28 cellular contexts compared by ENCODE assay signal in the genomic region with DNA sequence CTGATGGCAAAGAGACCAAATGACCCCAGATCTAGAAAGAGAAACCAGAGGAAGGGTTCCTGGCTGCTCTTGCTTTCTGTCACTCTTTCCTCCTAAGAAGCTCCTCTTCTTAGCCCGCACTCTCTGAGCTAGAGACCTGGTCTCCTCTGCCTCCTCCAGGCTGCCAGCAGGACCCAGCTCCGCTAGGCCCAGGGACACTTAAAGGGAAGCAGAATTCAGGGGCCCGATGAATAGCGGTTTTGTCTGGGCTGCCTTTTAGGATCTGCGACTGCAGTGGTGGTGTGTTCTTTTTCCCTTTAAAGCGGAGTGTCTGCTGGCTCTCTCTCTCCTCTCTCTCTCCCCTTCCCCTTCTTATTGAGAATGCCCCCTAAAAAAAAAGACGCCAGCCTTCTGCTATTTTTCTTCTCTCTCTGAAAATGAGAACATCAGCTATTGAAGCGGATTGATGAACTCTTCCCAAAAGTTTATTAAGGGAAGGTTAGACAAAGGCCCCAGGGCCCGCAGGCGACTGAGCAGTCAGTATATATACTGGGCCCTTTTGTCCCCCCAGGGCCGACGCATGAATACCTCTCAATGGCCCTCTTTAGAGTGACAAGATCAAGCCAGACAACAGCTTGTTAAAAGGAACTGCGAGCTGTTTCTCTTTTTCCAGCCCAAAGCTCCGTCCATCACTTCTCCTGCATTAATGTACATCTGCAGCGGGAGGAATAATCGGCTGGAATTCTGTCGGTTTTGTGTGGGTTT. TPM values are rescaled to one million over a fixed set of nuclear protein-coding genes. Genes with fewer than 3 reads are reported as not detected.
DNase-seq lines count a peak whose midpoint lies in the region; ATAC-seq and TF ChIP-seq lines count a peak whose summit lies in the region.
"Had no signal": no experiment of that assay in that cellular context is flagged by ENCODE, and none has a peak within 500 bp of the region (broad histone marks: within the 10 kb centered on the region; RNA-seq: fewer than 3 reads in every experiment).

No MANE protein-coding gene starts in this region.

- peak overlapping the region; percentile 30 for H3K4me2 ChIP-seq in BLaER1
- H3K4me2 ChIP-seq in osteoblast (ENCODE audit: insufficient read depth, low read length) = no peak overlapping the region
- H3K4me2 ChIP-seq: PC-9 had no signal

- H2AFZ ChIP-seq in osteoblast (ENCODE audit: low read length) = no peak overlapping the region
- H2AFZ ChIP-seq: PC-9 had no signal

- TF ChIP-seq CTCF in osteoblast (IDR thresholded peaks at IDR 0.05; ENCODE audit: extremely low read depth, low read depth, low read length) = no peak

- H4K20me1 ChIP-seq in BLaER1 (no peaks in the 10 kb centered on the region), osteoblast (ENCODE audit: insufficient read depth, low read length) (no peaks in the 10 kb centered on the region)

- no peak overlapping the region for H3K27ac ChIP-seq in BLaER1
- peak overlapping the region; percentile 55; the same call in 1 of the 2 replicates for H3K27ac ChIP-seq in SK-N-MC
- H3K27ac ChIP-seq in osteoblast (ENCODE audit: low read depth, low read length) = no peak overlapping the region
- H3K27ac ChIP-seq: PC-9, RWPE1 had no signal

- H3K4me3 ChIP-seq in BLaER1 (no peak overlapping the region), SK-N-MC (no peak overlapping the region), osteoblast (ENCODE audit: insufficient read depth, low read length) (no peak overlapping the region)
- H3K4me3 ChIP-seq: PC-9 had no signal

- peaks cover 67% of the 10 kb centered on the region for H3K4me1 ChIP-seq in BLaER1
- no peaks in the 10 kb centered on the region for H3K4me1 ChIP-seq in osteoblast (ENCODE audit: insufficient read depth, low read length)

- no peaks in the 10 kb centered on the region for H3K36me3 ChIP-seq in BLaER1
- peaks cover 12% of the 10 kb centered on the region for H3K36me3 ChIP-seq in SK-N-MC (ENCODE audit: insufficient read depth, low read length)
- no peaks in the 10 kb centered on the region for H3K36me3 ChIP-seq in osteoblast (ENCODE audit: insufficient read depth, low read length)

- H3K27me3 ChIP-seq in BLaER1 = peaks cover 13% of the 10 kb centered on the region
- H3K27me3 ChIP-seq in osteoblast (ENCODE audit: insufficient read depth, low read length) = peaks cover 31% of the 10 kb centered on the region

- ATAC-seq in HG03342 (IDR thresholded peaks at IDR 0.05; ENCODE audit: unreplicated experiment) = no peak

- no peaks in the 10 kb centered on the region for H3K79me2 ChIP-seq in osteoblast (ENCODE audit: insufficient read depth, low read length)

- H3K9me3 ChIP-seq in BLaER1 = no peaks in the 10 kb centered on the region
- H3K9me3 ChIP-seq in SK-N-MC (ENCODE audit: low read depth, low read length) = no peaks in the 10 kb centered on the region
- no peaks in the 10 kb centered on the region for H3K9me3 ChIP-seq in osteoblast (ENCODE audit: low read depth, low read length)

- H3K9ac ChIP-seq in BLaER1 (no peak overlapping the region), SK-N-MC (ENCODE audit: insufficient read length) (no peak overlapping the region)

- DNase-seq in SK-N-MC (ENCODE audit: low read depth, low spot score) (no peak), medulla oblongata (ENCODE audit: extremely low spot score) (peak; percentile 7), osteoblast (ENCODE audit: insufficient read length, low spot score, missing footprints) (peak; percentile 44), islet precursor cell (no peak)
- DNase-seq in stimulated activated CD8-positive, alpha-beta memory T cell treated with anti-CD3 and anti-CD28 coated beads, Interleukin-4, amount 100 ng/mL, for 48 hours = no peak
- DNase-seq: C1 segment of cervical spinal cord; CD4-positive, alpha-beta memory T cell; COR-L47; DMS53; HCEC 1CT; KBM-7; MV-4-11; NCI-H1105; NCI-H1436 treated with DMSO at 0.1 percent for 48 hours; NCI-H1930; NCI-H446; NCI-H524 treated with DMSO at 0.1 percent for 48 hours; NCI-H774; PC-9; SHP77 had no signal

RNA-seq across cellular contexts. Expression of a gene that starts 27.0 kb away (rescaled TPM):
- total RNA-seq in osteoblast = not detected in 2 replicates
- total RNA-seq: A172; CD4-positive, alpha-beta memory T cell; H1; LHCN-M2; MCF 10A; PC-9; SK-MEL-5 had no signal

Comparison
In these comparisons a context has a peak if more than half of its experiments do, and no peak if none do; other contexts are left out.
1. DNase-seq: peak in medulla oblongata (single experiment) and osteoblast (single experiment); none in SK-N-MC (single experiment), islet precursor cell (single experiment) and stimulated activated CD8-positive, alpha-beta memory T cell treated with anti-CD3 and anti-CD28 coated beads, Interleukin-4, amount 100 ng/mL, for 48 hours (single experiment).